ENCODE assay signal across 14 cellular contexts in the genomic region with DNA sequence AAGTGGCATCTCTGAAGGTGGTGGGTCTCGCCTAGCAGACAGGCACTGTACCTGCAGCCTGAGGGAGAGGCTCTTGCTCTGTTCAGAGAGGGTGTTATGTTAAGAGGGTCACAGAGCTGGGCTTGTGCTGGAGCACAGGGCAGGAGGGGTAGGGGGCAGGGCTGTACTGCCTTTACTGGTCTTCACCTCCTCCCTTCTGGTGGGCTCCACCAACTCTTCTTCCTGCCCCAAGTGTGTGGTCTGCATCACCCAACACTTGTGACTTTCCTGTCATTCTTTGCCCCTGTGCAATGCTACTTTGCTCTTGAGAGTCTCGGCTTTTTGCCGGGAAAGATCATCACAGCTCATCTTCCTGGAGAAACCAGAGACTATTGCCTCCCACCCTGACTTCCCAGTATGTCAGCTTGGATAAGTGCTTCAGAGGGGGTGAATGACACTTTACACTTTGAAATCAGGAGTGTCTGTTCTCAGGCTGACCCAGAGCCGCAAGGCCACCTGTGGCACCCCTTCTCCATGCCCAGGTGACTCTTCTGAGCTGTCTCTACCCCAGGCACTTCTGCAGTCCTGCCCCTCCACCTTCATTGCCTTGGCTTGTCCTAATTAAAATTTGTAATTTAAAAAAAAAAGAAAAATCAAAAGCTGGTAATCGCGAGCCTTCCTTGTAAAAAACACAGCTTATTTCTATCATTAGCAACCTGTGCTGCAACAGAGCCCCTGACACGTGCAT. TPM values are rescaled to one million over a fixed set of nuclear protein-coding genes. Genes with fewer than 3 reads are reported as not detected.
DNase-seq lines count a peak whose midpoint lies in the region; ATAC-seq, FAIRE-seq and TF ChIP-seq lines count a peak whose summit lies in the region.
"Had no signal": no experiment of that assay in that cellular context is flagged by ENCODE, and none has a peak within 500 bp of the region (broad histone marks: within the 10 kb centered on the region; RNA-seq: fewer than 3 reads in every experiment).

No MANE protein-coding gene starts in this region.

- H3K4me3 Mint-ChIP-seq in activated CD4-positive, alpha-beta T cell treated with anti-CD3 and anti-CD28 coated beads for 36 hours, result peak overlapping the region; percentile 58
- no peak overlapping the region for H3K4me3 Mint-ChIP-seq in astrocyte (ENCODE audit: unreplicated experiment)
- H3K4me3 Mint-ChIP-seq: type B pancreatic cell had no signal

- no peaks in the 10 kb centered on the region for H3K9me3 ChIP-seq in astrocyte (ENCODE audit: insufficient read depth, low read depth, low read length)

- peaks cover 3% of the 10 kb centered on the region for H3K36me3 Mint-ChIP-seq in activated CD4-positive, alpha-beta T cell treated with anti-CD3 and anti-CD28 coated beads for 36 hours (ENCODE audit: low read depth)
- H3K36me3 Mint-ChIP-seq in astrocyte (ENCODE audit: low read depth, unreplicated experiment), result no peaks in the 10 kb centered on the region
- H3K36me3 Mint-ChIP-seq: type B pancreatic cell had no signal

- DNase-seq in activated CD4-positive, alpha-beta T cell treated with anti-CD3 and anti-CD28 coated beads for 36 hours, result peak; percentile 39
- DNase-seq in activated CD4-positive, alpha-beta T cell treated with anti-CD3 and anti-CD28 coated beads for 1 hour, result no peak
- DNase-seq in RPMI8226 (peak; percentile 30), astrocyte (ENCODE audit: low read depth) (no peak), NCI-H146 treated with DMSO at 0.1 percent for 48 hours (lab: John Stamatoyannopoulos, UW; ENCODE audit: unreplicated experiment) (no peak), NCI-H2029 (lab: John Stamatoyannopoulos, UW) (no peak), RKO (ENCODE audit: low spot score) (no peak)
- peak; percentile 59 for DNase-seq in stimulated activated CD8-positive, alpha-beta memory T cell treated with anti-CD3 and anti-CD28 coated beads, Interleukin-4, amount 100 ng/mL, for 48 hours
- DNase-seq: NCI-H2081, NCI-H774 had no signal

- no peak overlapping the region for H3K9ac ChIP-seq in astrocyte (ENCODE audit: low read length)

- no peaks in the 10 kb centered on the region for H3K9me3 Mint-ChIP-seq in activated CD4-positive, alpha-beta T cell treated with anti-CD3 and anti-CD28 coated beads for 36 hours (ENCODE audit: low read depth)
- H3K9me3 Mint-ChIP-seq in astrocyte (ENCODE audit: unreplicated experiment), result no peaks in the 10 kb centered on the region

- intact Hi-C loops in activated CD4-positive, alpha-beta T cell treated with anti-CD3 and anti-CD28 coated beads for 36 hours (cut with DNase I, micrococcal nuclease), result loop anchor here (1.0 to 2.0 kb wide), 10 partner anchors 26 to 185 kb away; partner anchors contain the start of gene FIGNL1 (in 1 of the 2)

- no peak overlapping the region for H3K27ac ChIP-seq in astrocyte (ENCODE audit: low read depth, low read length)
- H3K27ac ChIP-seq: VCaP had no signal

- H3K4me3 ChIP-seq in astrocyte (ENCODE audit: insufficient read depth, low read depth, low read length), result no peak overlapping the region

- no peak for TF ChIP-seq CTCF in astrocyte (IDR thresholded peaks at IDR 0.05; ENCODE audit: insufficient read depth, low read depth, low read length)

- ATAC-seq in activated CD4-positive, alpha-beta T cell treated with anti-CD3 and anti-CD28 coated beads for 36 hours, result no peak

- H3K27ac Mint-ChIP-seq in activated CD4-positive, alpha-beta T cell treated with anti-CD3 and anti-CD28 coated beads for 36 hours, result peak overlapping the region; percentile 85
- peak overlapping the region; percentile 86 for H3K27ac Mint-ChIP-seq in astrocyte (ENCODE audit: unreplicated experiment)
- H3K27ac Mint-ChIP-seq: type B pancreatic cell had no signal

- H3K79me2 ChIP-seq in astrocyte (ENCODE audit: insufficient read depth, low read length), result no peaks in the 10 kb centered on the region

- no peaks in the 10 kb centered on the region for H3K27me3 Mint-ChIP-seq in activated CD4-positive, alpha-beta T cell treated with anti-CD3 and anti-CD28 coated beads for 36 hours
- H3K27me3 Mint-ChIP-seq in astrocyte (ENCODE audit: low read depth, unreplicated experiment), result peaks cover 3% of the 10 kb centered on the region

- H3K27me3 ChIP-seq in astrocyte (ENCODE audit: insufficient read depth, low read length), result no peaks in the 10 kb centered on the region

- POLR2A ChIA-PET in activated CD4-positive, alpha-beta T cell treated with anti-CD3 and anti-CD28 coated beads for 36 hours (lab: Charles Lee), result interaction anchor here (0.6 to 1.7 kb wide), 11 partner anchors 41 to 93 kb away, joined by 3 to 6 read pairs (median 4); no protein-coding TSS in a partner anchor

- no peak for FAIRE-seq in astrocyte (lab: Jason Lieb, UNC)

- H3K4me1 ChIP-seq in astrocyte (ENCODE audit: insufficient read depth, low read length), result no peaks in the 10 kb centered on the region

- H4K20me1 ChIP-seq in astrocyte (ENCODE audit: insufficient read depth, low read length), result no peaks in the 10 kb centered on the region

- H2AFZ ChIP-seq in astrocyte (ENCODE audit: low read depth, low read length), result no peak overlapping the region

- CTCF ChIA-PET in activated CD4-positive, alpha-beta T cell treated with anti-CD3 and anti-CD28 coated beads for 36 hours (lab: Charles Lee), result interaction anchor here (0.6 to 3.4 kb wide), 24 partner anchors 8 to 897 kb away, joined by 3 to 27 read pairs (median 4); no protein-coding TSS in a partner anchor

- no peaks in the 10 kb centered on the region for H3K36me3 ChIP-seq in astrocyte (ENCODE audit: insufficient read depth, low read length)

- no peak overlapping the region for H3K4me2 ChIP-seq in astrocyte (ENCODE audit: low read length)

- peaks cover 96% of the 10 kb centered on the region for H3K4me1 Mint-ChIP-seq in activated CD4-positive, alpha-beta T cell treated with anti-CD3 and anti-CD28 coated beads for 36 hours
- H3K4me1 Mint-ChIP-seq in astrocyte (ENCODE audit: low read depth, unreplicated experiment), result peaks cover 47% of the 10 kb centered on the region

RNA-seq across cellular contexts. Expression of gene IKZF1, which starts 38.4 kb away (rescaled TPM):
- total RNA-seq in activated CD4-positive, alpha-beta T cell treated with anti-CD3 and anti-CD28 coated beads for 36 hours, result 100 to 1,000 TPM; 245 to 260 TPM
- 0.60 and 0.86 TPM in 2 replicates for total RNA-seq in astrocyte
- total RNA-seq: A172, SK-MEL-5 had no signal

Comparison
In these comparisons a context has a peak if more than half of its experiments do, and no peak if none do; other contexts are left out.
1. DNase-seq: peak in activated CD4-positive, alpha-beta T cell treated with anti-CD3 and anti-CD28 coated beads for 36 hours (single experiment), RPMI8226 (single experiment) and stimulated activated CD8-positive, alpha-beta memory T cell treated with anti-CD3 and anti-CD28 coated beads, Interleukin-4, amount 100 ng/mL, for 48 hours (single experiment); none in activated CD4-positive, alpha-beta T cell treated with anti-CD3 and anti-CD28 coated beads for 1 hour (single experiment), astrocyte (single experiment), NCI-H146 treated with DMSO at 0.1 percent for 48 hours (single experiment), NCI-H2029 (single experiment) and RKO (single experiment).
2. RNA of gene IKZF1, which starts 38.4 kb away (total RNA-seq): 245 to 260 TPM in activated CD4-positive, alpha-beta T cell treated with anti-CD3 and anti-CD28 coated beads for 36 hours; 0.60 to 0.86 TPM in astrocyte; every median in the first group is over 100 times any median in the second.